In genomic region chr6:88376759-88377387, GRCh38 we compare ENCODE assay signal across 10 cellular contexts.
DNase-seq lines count a peak whose midpoint lies in the region; ATAC-seq and TF ChIP-seq lines count a peak whose summit lies in the region.
"Had no signal": no experiment of that assay in that cellular context is flagged by ENCODE, and none has a peak within 500 bp of the region (broad histone marks: within the 10 kb centered on the region; RNA-seq: fewer than 3 reads in every experiment).

No MANE protein-coding gene starts in this region.

- H3K4me3 ChIP-seq in fibroblast of pulmonary artery (replicated peaks; ENCODE audit: low read depth, low read length) (no peak overlapping the region), smooth muscle cell (no peak overlapping the region), lower leg skin (ENCODE audit: low read depth, poor library complexity, severe bottlenecking) (no peak overlapping the region)

- no peaks in the 10 kb centered on the region for H3K9me3 ChIP-seq in smooth muscle cell (replicated peaks; ENCODE audit: low read depth)

- peaks cover 16% of the 10 kb centered on the region for H3F3A ChIP-seq in smooth muscle cell (ENCODE audit: low read depth)

- no peak overlapping the region for H3K9ac ChIP-seq in smooth muscle cell (ENCODE audit: low read depth)

- H2AFZ ChIP-seq in smooth muscle cell (ENCODE audit: low read depth): no peak overlapping the region

- intact Hi-C loops in lower leg skin (cut with DNase I; ENCODE audit: low total_unique reads): no loop called here

- POLR2A ChIA-PET in RWPE1 (lab: Yijun Ruan, JAX; ENCODE audit: low non-redundant PET): no interaction called here

- no peaks in the 10 kb centered on the region for H3K36me3 ChIP-seq in smooth muscle cell (ENCODE audit: low read depth)

- TF ChIP-seq CTCF in RWPE1 (conservative IDR thresholded peaks at IDR 0.05; ENCODE audit: low read depth): no peak
- TF ChIP-seq CTCF in fibroblast of pulmonary artery (IDR thresholded peaks at IDR 0.05; ENCODE audit: low read length, missing control alignments): no peak
- TF ChIP-seq CTCF in smooth muscle cell (IDR thresholded peaks at IDR 0.05; ENCODE audit: borderline replicate concordance, insufficient read depth, poor library complexity, severe bottlenecking): no peak
- no peak for TF ChIP-seq CTCF in lower leg skin (IDR thresholded peaks at IDR 0.05)

- no peaks in the 10 kb centered on the region for H4K20me1 ChIP-seq in smooth muscle cell (ENCODE audit: low read depth)

- no peak overlapping the region for H3K27ac ChIP-seq in RWPE1
- H3K27ac ChIP-seq in smooth muscle cell (ENCODE audit: low read depth): peak overlapping the region; percentile 23
- H3K27ac ChIP-seq in substantia nigra (ENCODE audit: low read depth, low read length, poor library complexity, severe bottlenecking): no peak overlapping the region

- no peak for TF ChIP-seq POLR2A in lower leg skin (IDR thresholded peaks at IDR 0.05)

- ATAC-seq in GM21367 (IDR thresholded peaks at IDR 0.05; ENCODE audit: unreplicated experiment): no peak
- ATAC-seq in GM19455 (IDR thresholded peaks at IDR 0.05; ENCODE audit: unreplicated experiment): no peak
- ATAC-seq: naive thymus-derived CD8-positive, alpha-beta T cell had no signal

- H3K27me3 ChIP-seq in smooth muscle cell (ENCODE audit: low read depth): no peaks in the 10 kb centered on the region

- WGBS in smooth muscle cell (ENCODE audit: low lambda C conversion rate): 34% methylated on average over 2 of the region's 2 CpGs
- WGBS in lower leg skin, 2 donors: 29 to 31% methylated on average over 2 of the region's 2 CpGs

- peak overlapping the region; percentile 66 for H3K4me2 ChIP-seq in smooth muscle cell

- DNase-seq in EL (peak; percentile 91), RWPE1 (ENCODE audit: low spot score) (peak; percentile 53), fibroblast of pulmonary artery (ENCODE audit: low read depth) (peak; percentile 76), smooth muscle cell (lab: John Stamatoyannopoulos, UW; ENCODE audit: unreplicated experiment) (no peak), lower leg skin (ENCODE audit: low spot score in 2 of 2) (no peak), substantia nigra (lab: John Stamatoyannopoulos, UW) (no peak)
- DNase-seq: naive thymus-derived CD8-positive, alpha-beta T cell; NCI-H2227 treated with DMSO at 0.1 percent for 48 hours had no signal

- no peaks in the 10 kb centered on the region for H3K79me2 ChIP-seq in smooth muscle cell (ENCODE audit: low read depth)

- H3K4me1 ChIP-seq in smooth muscle cell (ENCODE audit: low read depth): peaks cover 31% of the 10 kb centered on the region

- CTCF ChIA-PET in RWPE1 (lab: Yijun Ruan, JAX): interaction anchor here (0.6 kb wide), 1 partner anchor 190 kb away, joined by 5 read pairs; no protein-coding TSS in a partner anchor

Comparison
In these comparisons a context has a peak if more than half of its experiments do, and no peak if none do; other contexts are left out.
1. DNase-seq: peak in EL (single experiment), RWPE1 (single experiment) and fibroblast of pulmonary artery (single experiment); none in smooth muscle cell (single experiment), lower leg skin (0 of 2) and substantia nigra (0 of 49).